20 cellular contexts compared by ENCODE assay signal in the genomic region with DNA sequence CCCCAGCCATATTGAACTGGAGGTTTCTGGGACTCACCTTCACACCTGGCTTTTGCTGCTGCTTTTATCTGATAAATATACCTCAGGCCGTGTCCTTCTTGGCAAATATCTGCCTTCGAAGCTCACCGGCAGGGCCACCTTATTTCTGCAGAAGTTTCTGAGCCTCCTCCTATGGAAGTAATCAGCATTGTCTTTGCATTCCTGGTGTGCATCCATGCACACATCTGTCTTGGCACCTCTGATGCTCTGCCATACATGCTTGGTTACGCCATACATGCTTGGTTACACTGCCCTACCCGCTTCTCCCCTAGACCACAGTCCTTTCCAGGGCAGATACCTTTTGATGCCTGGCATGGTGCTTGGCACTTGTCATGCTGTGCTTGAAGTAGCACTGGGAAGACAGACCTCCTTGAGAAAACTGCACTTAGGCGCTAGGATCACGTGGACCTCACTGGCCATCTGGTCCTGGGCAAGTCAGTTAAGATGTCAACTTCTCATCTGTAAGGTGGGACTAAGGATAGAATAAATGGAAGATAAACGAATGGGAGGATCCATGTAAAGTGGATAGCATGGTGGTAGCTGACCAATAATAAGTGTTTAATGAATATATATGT.
"Had no signal": no experiment of that assay in that cellular context is flagged by ENCODE, and none has a peak within 500 bp of the region (broad histone marks: within the 10 kb centered on the region; RNA-seq: fewer than 3 reads in every experiment).

No MANE protein-coding gene starts in this region.

- DNase-seq: effector CD4-positive, alpha-beta T cell; endodermal cell; foreskin melanocyte; heart right ventricle; hypothalamus; islet precursor cell; left ventricle myocardium inferior; lower lobe of right lung; mesenchymal stem cell; midbrain; naive B cell; posterior cingulate gyrus; right cardiac atrium; small intestine; stimulated activated CD4-positive, alpha-beta T cell treated with anti-CD3 and anti-CD28 coated beads, Interleukin-12 subunit alpha, Interleukin-12 subunit beta, amount 100 ng/mL, for 4 hours; stimulated activated naive CD4-positive, alpha-beta T cell; stomach; substantia nigra had no signal

- FAIRE-seq: endothelial cell of umbilical vein, small intestine, urothelium cell line had no signal

- ATAC-seq: heart right ventricle, lower lobe of right lung, right cardiac atrium had no signal
